12 cellular contexts compared by ENCODE assay signal in the genomic region with DNA sequence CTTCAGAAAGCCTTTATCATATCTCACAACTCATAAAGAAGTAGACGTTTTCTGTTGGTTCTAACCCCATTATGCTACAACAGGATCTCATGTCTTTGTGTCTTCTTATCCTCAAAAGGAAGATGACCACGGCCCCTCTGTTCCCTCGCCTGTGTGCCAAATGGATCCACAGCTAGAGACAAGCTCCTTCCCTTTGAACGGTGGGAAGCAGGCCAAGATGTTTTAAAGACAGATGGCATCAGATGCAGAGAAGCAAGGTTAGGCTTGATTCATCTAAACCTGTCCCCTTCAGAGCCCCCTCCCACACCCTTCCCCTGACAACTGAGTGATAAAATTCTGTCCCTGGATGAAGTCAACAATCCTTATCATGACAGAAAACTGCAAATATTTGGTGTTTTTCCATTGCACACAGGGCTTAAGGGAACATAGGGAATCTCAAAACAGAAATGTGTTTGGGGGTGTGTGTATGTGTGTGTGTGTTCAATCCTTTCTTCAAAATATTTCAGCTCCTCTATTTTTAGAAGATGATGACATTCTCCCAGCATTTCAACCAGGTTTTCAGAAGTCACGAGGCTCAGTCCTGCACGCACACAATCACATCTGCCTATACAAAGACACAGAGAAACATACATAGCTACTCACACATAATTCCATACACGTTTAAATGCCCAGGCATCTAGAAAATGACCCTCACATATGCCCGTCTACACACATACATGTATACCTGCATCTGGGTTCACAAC. TPM values are rescaled to one million over a fixed set of nuclear protein-coding genes. Genes with fewer than 3 reads are reported as not detected.
DNase-seq lines count a peak whose midpoint lies in the region; ATAC-seq and TF ChIP-seq lines count a peak whose summit lies in the region.
"Had no signal": no experiment of that assay in that cellular context is flagged by ENCODE, and none has a peak within 500 bp of the region (broad histone marks: within the 10 kb centered on the region; RNA-seq: fewer than 3 reads in every experiment).

No MANE protein-coding gene starts in this region.

- H3K4me3 ChIP-seq in coronary artery = no peak overlapping the region
- no peak overlapping the region for H3K4me3 ChIP-seq in urinary bladder (ENCODE audit: low read depth, low read length)

- no peaks in the 10 kb centered on the region for H3K36me3 Mint-ChIP-seq in mesothelial cell of epicardium
- H3K36me3 Mint-ChIP-seq: memory B cell had no signal

- H3K27ac ChIP-seq in coronary artery (peak overlapping the region; percentile 64 to 87), urinary bladder (ENCODE audit: low read depth) (peak overlapping the region; percentile 66)

- no peak for ATAC-seq in GM21447 (IDR thresholded peaks at IDR 0.05; ENCODE audit: unreplicated experiment)

- H3K4me1 ChIP-seq in urinary bladder (ENCODE audit: insufficient read depth) = no peaks in the 10 kb centered on the region

- no peak for TF ChIP-seq CTCF in coronary artery (IDR thresholded peaks at IDR 0.05)
- TF ChIP-seq CTCF in mesothelial cell of epicardium (IDR thresholded peaks at IDR 0.05; ENCODE audit: unreplicated experiment) = no peak

- peaks cover 17% of the 10 kb centered on the region for H3K27me3 Mint-ChIP-seq in mesothelial cell of epicardium (ENCODE audit: low read depth)
- H3K27me3 Mint-ChIP-seq: memory B cell had no signal

- WGBS in urinary bladder = 38% methylated on average over 8 of the region's 8 CpGs

- peak overlapping the region; percentile 91 for H3K27ac Mint-ChIP-seq in mesothelial cell of epicardium
- H3K27ac Mint-ChIP-seq: memory B cell had no signal

- peaks cover 8% of the 10 kb centered on the region for H3K9me3 Mint-ChIP-seq in mesothelial cell of epicardium

- no peaks in the 10 kb centered on the region for H3K36me3 ChIP-seq in urinary bladder (ENCODE audit: insufficient read depth)

- DNase-seq in NCI-H2171 treated with DMSO at 0.1 percent for 48 hours (lab: John Stamatoyannopoulos, UW) = peak; percentile 86
- DNase-seq in coronary artery (ENCODE audit: low spot score) = no peak
- no peak for DNase-seq in mesothelial cell of epicardium (ENCODE audit: low spot score in 2 of 2, unreplicated experiment in 2 of 2)
- no peak for DNase-seq in HPDE6-E6E7 (ENCODE audit: extremely low spot score)
- DNase-seq in stimulated activated CD4-positive, alpha-beta T cell treated with anti-CD3 and anti-CD28 coated beads, Interleukin-12 subunit alpha, Interleukin-12 subunit beta, amount 100 ng/mL, for 4 hours = no peak
- DNase-seq: Caco-2; NCI-H510A; stimulated activated CD4-positive, alpha-beta T cell treated with anti-CD3 and anti-CD28 coated beads, Interleukin-4, amount 100 ng/mL, for 1 hour; stimulated activated naive CD4-positive, alpha-beta T cell had no signal

- peaks cover 30% of the 10 kb centered on the region for H3K4me1 Mint-ChIP-seq in mesothelial cell of epicardium

- no peak overlapping the region for H3K4me3 Mint-ChIP-seq in mesothelial cell of epicardium
- H3K4me3 Mint-ChIP-seq: memory B cell had no signal

RNA-seq across cellular contexts. Expression of a gene that starts 27.8 kb away (rescaled TPM):
- total RNA-seq in mesothelial cell of epicardium (77.3 to 86.0 TPM (median 82.1 TPM) in 3 replicates), urinary bladder (68.4 TPM)
- 46.0 TPM for polyA plus RNA-seq in urinary bladder
